8 cellular contexts compared by ENCODE assay signal in genomic region chr6:7505196-7505699, GRCh38. TPM values are rescaled to one million over a fixed set of nuclear protein-coding genes. Genes with fewer than 3 reads are reported as not detected.
A peak's percentile ranks its signal among the peaks of the same experiment; 100 is the strongest.
DNase-seq lines count a peak whose midpoint lies in the region; ATAC-seq and TF ChIP-seq lines count a peak whose summit lies in the region.

No MANE protein-coding gene starts in this region.

- DNase-seq in COLO829 (ENCODE audit: low spot score) (peak; percentile 65), RWPE2 (ENCODE audit: low spot score) (peak; percentile 97), foreskin melanocyte (peak; percentile 35), retina (peak; percentile 34), GDM1 (lab: John Stamatoyannopoulos, UW) (no peak)

- H3K9ac ChIP-seq in HUES64 (ENCODE audit: low read depth, low read length) = no peak overlapping the region; the same call in 1 of the 2 replicates

- 37% methylated on average over 10 of the region's 10 CpGs for WGBS in HUES64

- H3K4me3 ChIP-seq in HUES64 (ENCODE audit: low read length) = no peak overlapping the region
- no peak overlapping the region for H3K4me3 ChIP-seq in RWPE2 (ENCODE audit: severe bottlenecking)

- H3K4me1 ChIP-seq in HUES64 (ENCODE audit: insufficient read depth, low read length) = peaks cover 18% of the 10 kb centered on the region
- H3K4me1 ChIP-seq in RWPE2 (ENCODE audit: insufficient read depth, poor library complexity, severe bottlenecking) = peaks cover 19% of the 10 kb centered on the region

- H3K27me3 ChIP-seq in HUES64 (ENCODE audit: insufficient read depth, low read length) (no peaks in the 10 kb centered on the region), RWPE2 (ENCODE audit: insufficient read depth, poor library complexity, severe bottlenecking) (no peaks in the 10 kb centered on the region)

- peak; percentile 98 for ATAC-seq in RWPE2 (ENCODE audit: low read depth)
- ATAC-seq in GM18861 (IDR thresholded peaks at IDR 0.05; ENCODE audit: unreplicated experiment) = no peak
- ATAC-seq in HG03039 (IDR thresholded peaks at IDR 0.05; ENCODE audit: unreplicated experiment) = no peak

- H3K9me3 ChIP-seq in HUES64 (ENCODE audit: insufficient read depth, low read depth, low read length) = no peaks in the 10 kb centered on the region
- no peaks in the 10 kb centered on the region for H3K9me3 ChIP-seq in RWPE2 (ENCODE audit: severe bottlenecking)

- H3K36me3 ChIP-seq in HUES64 (ENCODE audit: insufficient read depth, low read length) (no peaks in the 10 kb centered on the region), RWPE2 (ENCODE audit: low read depth) (no peaks in the 10 kb centered on the region)

- no peak for TF ChIP-seq CTCF in RWPE2 (IDR thresholded peaks at IDR 0.05; ENCODE audit: poor library complexity, severe bottlenecking)

- peak overlapping the region; percentile 69 for H3K27ac ChIP-seq in HUES64 (ENCODE audit: low read depth, low read length)
- H3K27ac ChIP-seq in RWPE2 (ENCODE audit: poor library complexity, severe bottlenecking) = peak overlapping the region; percentile 97

RNA-seq across cellular contexts. Expression of gene DSP, which starts 36.2 kb away (rescaled TPM):
- 26.1 TPM for polyA plus RNA-seq in HUES64 (2013, experiment 1 of 2)
- polyA plus RNA-seq in HUES64 (2013, experiment 2 of 2) = 29.6 TPM
